29 cellular contexts compared by ENCODE assay signal in the genomic region with DNA sequence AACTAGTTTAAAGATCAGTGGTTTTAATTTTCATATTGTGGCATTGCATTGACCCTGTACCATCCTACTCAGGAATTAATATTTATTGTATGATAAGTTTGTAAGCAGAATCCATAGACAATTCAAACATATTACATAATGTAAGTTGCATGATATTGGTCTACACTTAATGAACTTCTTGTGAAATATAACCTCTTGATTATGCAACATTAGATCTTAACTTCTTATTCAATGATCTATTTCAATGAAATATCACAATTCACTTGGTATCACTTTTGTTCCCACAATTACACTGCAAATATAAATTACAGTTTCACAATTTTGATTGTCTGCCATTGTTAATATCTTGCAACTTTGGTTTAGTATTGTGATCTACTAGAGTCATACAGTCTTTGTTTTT. TPM values are rescaled to one million over a fixed set of nuclear protein-coding genes. Genes with fewer than 3 reads are reported as not detected.
"Had no signal": no experiment of that assay in that cellular context is flagged by ENCODE, and none has a peak within 500 bp of the region (broad histone marks: within the 10 kb centered on the region; RNA-seq: fewer than 3 reads in every experiment).

No MANE protein-coding gene starts in this region.

- DNase-seq: natural killer cell; occipital lobe; ovary; posterior cingulate gyrus; psoas muscle; right cardiac atrium; stimulated activated CD4-positive, alpha-beta T cell treated with anti-CD3 and anti-CD28 coated beads, Interleukin-15, amount 100 ng/mL, for 24 hours; stimulated activated CD4-positive, alpha-beta T cell treated with anti-CD3 and anti-CD28 coated beads, Interleukin-2, amount 100 ng/mL, for 24 hours; stimulated activated CD4-positive, alpha-beta T cell treated with anti-CD3 and anti-CD28 coated beads, Interleukin-2, amount 100 ng/mL, for 48 hours; stimulated activated CD4-positive, alpha-beta T cell treated with anti-CD3 and anti-CD28 coated beads, Interleukin-4, amount 100 ng/mL, for 24 hours; stimulated activated naive B cell treated with anti-CD40 and anti-IgM and Interleukin-4, amounts not matched to agents 10 μg/mL and 1 μg/mL and 100 μg/mL, for 72 hours; stimulated activated naive CD4-positive, alpha-beta T cell treated with Interleukin-2 at 50 U/mL for 16 hours; stomach; thyroid gland; trophoblast cell; upper lobe of left lung had no signal

- H3K27me3 ChIP-seq: neural progenitor cell, ovary, stomach, thyroid gland, tibial nerve, upper lobe of left lung, vagina had no signal

- FAIRE-seq: urothelium cell line had no signal

- H3K9me3 ChIP-seq: ovary, psoas muscle, stomach, thoracic aorta, thyroid gland, tibial nerve, upper lobe of left lung, vagina had no signal

- H3K36me3 ChIP-seq: neural progenitor cell, ovary, stomach, thoracic aorta, thyroid gland, tibial nerve, upper lobe of left lung, vagina had no signal

- H3K27ac ChIP-seq: neural progenitor cell, ovary, parathyroid adenoma, psoas muscle, skin epidermis, stomach, thoracic aorta, thyroid gland, tibial nerve, upper lobe of left lung, vagina had no signal

- H3K4me1 ChIP-seq: neural progenitor cell, parathyroid adenoma, psoas muscle, thyroid gland, tibial nerve, upper lobe of left lung, vagina had no signal

- H3K4me2 ChIP-seq: neural progenitor cell had no signal

- ATAC-seq: natural killer cell; psoas muscle; right cardiac atrium; sciatic nerve; stimulated activated effector memory CD8-positive, alpha-beta T cell treated with anti-CD3 and anti-CD28 coated beads, Interleukin-12 subunit alpha, Interleukin-12 subunit beta, amount 100 ng/mL, for 72 hours; stimulated activated naive B cell treated with anti-CD40 and anti-IgM and Interleukin-4, amounts not matched to agents 10 μg/mL and 1 μg/mL and 100 μg/mL, for 72 hours had no signal

- H3K4me3 ChIP-seq: neural progenitor cell, ovary, psoas muscle, skin epidermis, stomach, thoracic aorta, thyroid gland, tibial nerve, upper lobe of left lung, vagina had no signal

- H2AFZ ChIP-seq: neural progenitor cell, parathyroid adenoma had no signal

- H3K9ac ChIP-seq: neural progenitor cell, parathyroid adenoma had no signal

- H3K79me2 ChIP-seq: parathyroid adenoma had no signal

RNA-seq across cellular contexts. Expression of a gene that starts 44.0 kb away (rescaled TPM):
- total RNA-seq: natural killer cell, osteoblast, progenitor cell of endocrine pancreas, psoas muscle, renal cortical epithelial cell, subcutaneous adipose tissue, thoracic aorta, vagina had no signal
